8 cellular contexts compared by ENCODE assay signal in genomic region chr19:11848594-11849263, GRCh38. TPM values are rescaled to one million over a fixed set of nuclear protein-coding genes. Genes with fewer than 3 reads are reported as not detected.
DNase-seq lines count a peak whose midpoint lies in the region; ATAC-seq and TF ChIP-seq lines count a peak whose summit lies in the region.

ZNF439 (plus strand) TSS chr19:11848726; CDS start chr19:11848868, 142 bp downstream.

- H4K20me1 ChIP-seq in DOHH2 (ENCODE audit: control insufficient read depth, insufficient read depth, low read depth, low read length): no peaks in the 10 kb centered on the region

- H3K27me3 Mint-ChIP-seq in dendritic cell treated with granulocyte-macrophage colony-stimulating factor and Interleukin-4, amounts not matched to agents 40 ng/mL and 50 ng/mL, for 4 days: no peaks in the 10 kb centered on the region

- H3K27ac ChIP-seq in DOHH2 (ENCODE audit: low read depth, low read length) (peak within 1 kb of the TSS; percentile 63), right lobe of liver (peak within 1 kb of the TSS; percentile 8 to 62 (median 14))

- peak within 1 kb of the TSS; percentile 99 for H3K4me3 ChIP-seq in DOHH2 (ENCODE audit: low read length)
- peak within 1 kb of the TSS; percentile 36 to 56 (median 55) for H3K4me3 ChIP-seq in right lobe of liver

- WGBS in right lobe of liver (ENCODE audit: insufficient coverage, low coverage, low lambda C conversion rate, missing lambda C conversion rate): 0% methylated on average over 1 of the region's 53 CpGs

- H3K4me1 ChIP-seq in DOHH2 (ENCODE audit: control insufficient read depth, low read length): peaks cover 22% of the 10 kb centered on the region
- no peaks in the 10 kb centered on the region for H3K4me1 ChIP-seq in right lobe of liver

- H3K36me3 Mint-ChIP-seq in dendritic cell treated with granulocyte-macrophage colony-stimulating factor and Interleukin-4, amounts not matched to agents 40 ng/mL and 50 ng/mL, for 4 days (ENCODE audit: low read depth): peaks cover 28% of the 10 kb centered on the region

- H3K27me3 ChIP-seq in DOHH2 (ENCODE audit: control insufficient read depth, low read length): no peaks in the 10 kb centered on the region
- H3K27me3 ChIP-seq in right lobe of liver: no peaks in the 10 kb centered on the region

- H3K9me3 Mint-ChIP-seq in dendritic cell treated with granulocyte-macrophage colony-stimulating factor and Interleukin-4, amounts not matched to agents 40 ng/mL and 50 ng/mL, for 4 days: peaks cover 38% of the 10 kb centered on the region

- H3K9me2 ChIP-seq in DOHH2 (replicated peaks; ENCODE audit: control insufficient read depth, low read length): no peaks in the 10 kb centered on the region

- ATAC-seq in HG02678 (IDR thresholded peaks at IDR 0.05; ENCODE audit: unreplicated experiment) (peak; percentile 84), right lobe of liver (peak; percentile 92 to 99 (median 97))

- H3K4me3 Mint-ChIP-seq in dendritic cell treated with granulocyte-macrophage colony-stimulating factor and Interleukin-4, amounts not matched to agents 40 ng/mL and 50 ng/mL, for 4 days: peak within 1 kb of the TSS; percentile 71

- TF ChIP-seq CTCF in DOHH2 (IDR thresholded peaks at IDR 0.05; ENCODE audit: low read depth, low read length, poor library complexity, severe bottlenecking): no peak
- no peak for TF ChIP-seq CTCF in right lobe of liver (IDR thresholded peaks at IDR 0.05)

- H3K27ac Mint-ChIP-seq in dendritic cell treated with granulocyte-macrophage colony-stimulating factor and Interleukin-4, amounts not matched to agents 40 ng/mL and 50 ng/mL, for 4 days: peak within 1 kb of the TSS; percentile 58

- H3K9me3 ChIP-seq in DOHH2 (ENCODE audit: control insufficient read depth, insufficient read depth, low read length): no peaks in the 10 kb centered on the region; the same call in 1 of the 2 replicates
- no peaks in the 10 kb centered on the region for H3K9me3 ChIP-seq in right lobe of liver

- DNase-seq in NCI-H345 treated with DMSO at 0.1 percent for 48 hours (lab: John Stamatoyannopoulos, UW; ENCODE audit: unreplicated experiment) (peak; percentile 15), right lobe of liver (peak; percentile 82 to 87 (median 84)), NCI-H1694 (lab: John Stamatoyannopoulos, UW) (no peak)
- peak; percentile 65 to 88 for DNase-seq in activated CD4-positive, alpha-beta T cell treated with anti-CD3 and anti-CD28 coated beads, Interleukin-2, amount 50 U/mL, for 24 hours (ENCODE audit: low read depth in 1 of 2, low spot score in 1 of 2)
- peak; percentile 73 to 89 for DNase-seq in stimulated activated CD4-positive, alpha-beta T cell treated with anti-CD3 and anti-CD28 coated beads, Interleukin-2, amount 100 ng/mL, for 48 hours

- no peak for TF ChIP-seq POLR2A in right lobe of liver (IDR thresholded peaks at IDR 0.05)

- peaks cover 49% of the 10 kb centered on the region for H3K79me2 ChIP-seq in DOHH2 (ENCODE audit: control insufficient read depth, low read length)

- peaks cover 15% of the 10 kb centered on the region for H3K4me1 Mint-ChIP-seq in dendritic cell treated with granulocyte-macrophage colony-stimulating factor and Interleukin-4, amounts not matched to agents 40 ng/mL and 50 ng/mL, for 4 days (ENCODE audit: low read depth)

- H3K36me3 ChIP-seq in DOHH2 (ENCODE audit: control insufficient read depth, low read length) (peaks cover 29% of the 10 kb centered on the region), right lobe of liver (no peaks in the 10 kb centered on the region)

- intact Hi-C loops in dendritic cell treated with granulocyte-macrophage colony-stimulating factor and Interleukin-4, amounts not matched to agents 40 ng/mL and 50 ng/mL, for 4 days (cut with micrococcal nuclease): loop anchor here (1.0 kb wide), 1 partner anchor 34 kb away; the partner anchor contains the start of gene ZNF440
- intact Hi-C loops in right lobe of liver (cut with DNase I): no loop called here

- H3F3A ChIP-seq in DOHH2 (ENCODE audit: control insufficient read depth, insufficient read depth): no peaks in the 10 kb centered on the region

- H3K4me2 ChIP-seq in DOHH2 (ENCODE audit: low read length): peak within 1 kb of the TSS; percentile 87

RNA-seq across cellular contexts. Expression of gene ZNF439, which starts in this region (rescaled TPM):
- 1 to 10 TPM in 2 of 6 experiments, under 1 TPM in 4; 0.43 to 1.3 (median 0.66) TPM for total RNA-seq in right lobe of liver
